17 cellular contexts compared by ENCODE assay signal in genomic region chr11:134149371-134149770, GRCh38.
"Had no signal": no experiment of that assay in that cellular context is flagged by ENCODE, and none has a peak within 500 bp of the region (broad histone marks: within the 10 kb centered on the region; RNA-seq: fewer than 3 reads in every experiment).

No MANE protein-coding gene starts in this region.

- DNase-seq: activated CD4-positive, alpha-beta T cell treated with anti-CD3 and anti-CD28 coated beads for 4 hours; activated CD8-positive, alpha-beta memory T cell treated with anti-CD3 and anti-CD28 coated beads, Interleukin-2, amount 10 ng/mL, durations not matched to agents 7 days and 5 days; activated effector memory CD4-positive, alpha-beta T cell treated with Interleukin-2 at 50 U/mL for 16 hours; activated naive CD4-positive, alpha-beta T cell treated with Interleukin-2 at 50 U/mL for 16 hours; activated naive CD8-positive, alpha-beta T cell treated with anti-CD3 and anti-CD28 coated beads for 36 hours; activated T-cell treated with anti-CD3 and anti-CD28 coated beads, Interleukin-2, amount 50 U/mL, for 24 hours; brain microvascular endothelial cell; KG1; NCI-H1105; NCI-H1436; NCI-H1694 treated with DMSO at 0.1 percent for 48 hours; NCI-H2029 treated with DMSO at 0.1 percent for 48 hours; NCI-H446; NCI-H524; PC-3; SHP77 treated with DMSO at 0.1 percent for 48 hours had no signal

- H3K27me3 ChIP-seq: brain microvascular endothelial cell had no signal

- ATAC-seq: activated CD4-positive, CD25-positive, alpha-beta regulatory T cell treated with anti-CD3 and anti-CD28 coated beads, Interleukin-2, amount 50 U/mL, for 24 hours; activated CD8-positive, alpha-beta memory T cell treated with anti-CD3 and anti-CD28 coated beads, Interleukin-2, amount 10 ng/mL, durations not matched to agents 7 days and 5 days; PC-3 had no signal

- H3K27ac ChIP-seq: brain microvascular endothelial cell had no signal
